In the genomic region with DNA sequence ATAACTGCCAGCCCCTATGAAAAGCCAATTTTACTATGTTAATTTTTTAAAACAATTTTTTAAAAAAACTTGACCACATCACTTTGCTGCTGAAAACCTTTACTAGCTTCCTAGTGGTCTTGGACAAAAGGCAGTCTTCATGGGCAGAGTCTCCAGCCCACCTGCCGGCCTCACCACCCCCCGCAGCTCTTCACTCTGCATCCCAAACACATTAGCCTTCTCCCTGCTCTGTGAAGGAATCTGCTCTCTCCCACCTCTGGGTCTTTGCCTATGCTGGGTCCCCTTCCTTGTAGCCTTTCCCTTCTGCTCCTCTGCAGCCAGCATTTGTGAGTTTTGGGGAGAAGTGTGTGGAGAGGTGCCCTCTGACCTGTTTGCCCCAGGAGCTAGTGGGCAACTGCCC, we compare ENCODE assay signal across 11 cellular contexts.
"Had no signal": no experiment of that assay in that cellular context is flagged by ENCODE, and none has a peak within 500 bp of the region (broad histone marks: within the 10 kb centered on the region; RNA-seq: fewer than 3 reads in every experiment).

No MANE protein-coding gene starts in this region.

- H3K27ac ChIP-seq: adrenal gland, neural progenitor cell, skin epidermis, stomach had no signal

- ATAC-seq: activated CD4-positive, alpha-beta T cell treated with anti-CD3 and anti-CD28 coated beads for 36 hours; activated CD8-positive, alpha-beta T cell treated with anti-CD3 and anti-CD28 coated beads for 36 hours; effector memory CD8-positive, alpha-beta T cell had no signal

- H3K4me1 ChIP-seq: adrenal gland had no signal

- H3K4me3 ChIP-seq: adrenal gland, neural progenitor cell, skin epidermis, stomach had no signal

- DNase-seq: activated CD4-positive, alpha-beta T cell treated with anti-CD3 and anti-CD28 coated beads for 36 hours; activated CD8-positive, alpha-beta memory T cell treated with anti-CD3 and anti-CD28 coated beads, Interleukin-2, amount 50 U/mL, for 4 hours; activated CD8-positive, alpha-beta T cell treated with anti-CD3 and anti-CD28 coated beads for 36 hours; activated naive CD4-positive, alpha-beta T cell treated with anti-CD3 and anti-CD28 coated beads, Interleukin-2, amount 10 ng/mL, durations not matched to agents 7 days and 5 days; adrenal gland; cortex of kidney; effector memory CD8-positive, alpha-beta T cell; SW 1271 had no signal

- H3K36me3 ChIP-seq: adrenal gland, neural progenitor cell, stomach had no signal
